ENCODE assay signal across 13 cellular contexts in genomic region chr16:86515780-86516617, GRCh38. TPM values are rescaled to one million over a fixed set of nuclear protein-coding genes. Genes with fewer than 3 reads are reported as not detected.
A peak's percentile ranks its signal among the peaks of the same experiment; 100 is the strongest.
DNase-seq lines count a peak whose midpoint lies in the region; TF ChIP-seq lines count a peak whose summit lies in the region.
"Had no signal": no experiment of that assay in that cellular context is flagged by ENCODE, and none has a peak within 500 bp of the region (broad histone marks: within the 10 kb centered on the region; RNA-seq: fewer than 3 reads in every experiment).

No MANE protein-coding gene starts in this region.

- peak overlapping the region; percentile 70 for H3K4me3 Mint-ChIP-seq in glutamatergic neuron (ENCODE audit: unreplicated experiment)
- no peak overlapping the region for H3K4me3 Mint-ChIP-seq in neural progenitor cell
- H3K4me3 Mint-ChIP-seq: stimulated activated memory B cell treated with anti-CD40 and anti-IgM and Interleukin-4, amounts not matched to agents 10 μg/mL and 1 μg/mL and 100 μg/mL, for 72 hours had no signal

- peaks cover 12% of the 10 kb centered on the region for H3K4me1 Mint-ChIP-seq in glutamatergic neuron (ENCODE audit: low read depth, unreplicated experiment)
- peaks cover 5% of the 10 kb centered on the region for H3K4me1 Mint-ChIP-seq in neural progenitor cell

- H3K79me2 ChIP-seq in neural progenitor cell (ENCODE audit: low read depth) = no peaks in the 10 kb centered on the region
- no peaks in the 10 kb centered on the region for H3K79me2 ChIP-seq in mammary epithelial cell (ENCODE audit: insufficient read depth, low read length)

- no peaks in the 10 kb centered on the region for H3K9me3 ChIP-seq in neural progenitor cell (ENCODE audit: low read depth)
- no peaks in the 10 kb centered on the region for H3K9me3 ChIP-seq in mammary epithelial cell (replicated peaks; ENCODE audit: insufficient read depth, low read length)

- peak; percentile 25 for DNase-seq in EL
- DNase-seq in glutamatergic neuron = peak; percentile 50
- DNase-seq in neural progenitor cell (ENCODE audit: low spot score) = peak; percentile 71
- no peak for DNase-seq in kidney glomerular epithelial cell (lab: John Stamatoyannopoulos, UW)
- no peak for DNase-seq in mammary epithelial cell
- DNase-seq in T-helper 2 cell = no peak
- DNase-seq in NCI-H748 treated with DMSO at 0.1 percent for 48 hours (lab: John Stamatoyannopoulos, UW) = no peak
- DNase-seq: activated naive CD4-positive, alpha-beta T cell treated with anti-CD3 and anti-CD28 coated beads, Interleukin-2, amount 50 U/mL, for 16 hours; NCI-H526 treated with DMSO at 0.1 percent for 48 hours had no signal

- peaks cover 65% of the 10 kb centered on the region for H4K20me1 ChIP-seq in neural progenitor cell (ENCODE audit: low read depth)
- H4K20me1 ChIP-seq in mammary epithelial cell (ENCODE audit: insufficient read depth, low read length) = peaks cover 1% of the 10 kb centered on the region

- H3K27ac Mint-ChIP-seq in glutamatergic neuron (ENCODE audit: unreplicated experiment) (no peak overlapping the region), neural progenitor cell (no peak overlapping the region)
- H3K27ac Mint-ChIP-seq: CD4-positive, alpha-beta memory T cell; stimulated activated memory B cell treated with anti-CD40 and anti-IgM and Interleukin-4, amounts not matched to agents 10 μg/mL and 1 μg/mL and 100 μg/mL, for 72 hours had no signal

- peaks cover 15% of the 10 kb centered on the region for H3K4me1 ChIP-seq in neural progenitor cell
- H3K4me1 ChIP-seq in mammary epithelial cell (ENCODE audit: insufficient read depth, low read length) = no peaks in the 10 kb centered on the region

- H3K36me3 Mint-ChIP-seq in glutamatergic neuron (ENCODE audit: unreplicated experiment) (no peaks in the 10 kb centered on the region), neural progenitor cell (no peaks in the 10 kb centered on the region)
- H3K36me3 Mint-ChIP-seq: CD4-positive, alpha-beta memory T cell; stimulated activated memory B cell treated with anti-CD40 and anti-IgM and Interleukin-4, amounts not matched to agents 10 μg/mL and 1 μg/mL and 100 μg/mL, for 72 hours had no signal

- H3K36me3 ChIP-seq in neural progenitor cell (no peaks in the 10 kb centered on the region), mammary epithelial cell (ENCODE audit: insufficient read depth, low read length) (no peaks in the 10 kb centered on the region)

- H3K9ac ChIP-seq in neural progenitor cell (no peak overlapping the region), mammary epithelial cell (ENCODE audit: insufficient read depth, low read length) (no peak overlapping the region)

- peak overlapping the region; percentile 73 for H3K4me2 ChIP-seq in neural progenitor cell
- H3K4me2 ChIP-seq in mammary epithelial cell (ENCODE audit: insufficient read depth, low read depth, low read length) = no peak overlapping the region

- CTCF ChIA-PET in mammary epithelial cell (lab: Charles Lee; ENCODE audit: low non-redundant PET) = no interaction called here

- in situ Hi-C loops in mammary epithelial cell (cut with MboI; ENCODE audit: low sequenced_read_pairs in 2 of 2) = loop anchor here (5.0 to 10.0 kb wide), 2 partner anchors 444 to 691 kb away; no protein-coding TSS in a partner anchor

- BruUV-seq in mammary epithelial cell (replicated peaks; lab: Mats Ljungman, UMichigan) = no TSS peak

- H3F3A ChIP-seq in neural progenitor cell (ENCODE audit: low read depth) = peaks cover 9% of the 10 kb centered on the region

- no peak overlapping the region for H3K27ac ChIP-seq in neural progenitor cell
- no peak overlapping the region for H3K27ac ChIP-seq in mammary epithelial cell (ENCODE audit: insufficient read depth, low read depth, low read length)

- peaks cover 100% of the 10 kb centered on the region for H3K27me3 ChIP-seq in neural progenitor cell
- peaks cover 64% of the 10 kb centered on the region for H3K27me3 ChIP-seq in mammary epithelial cell (ENCODE audit: insufficient read depth, low read length)

- dilution Hi-C loops in mammary epithelial cell (cut with HindIII; ENCODE audit: low sequenced_read_pairs) = loop anchor here (5.0 kb wide), 1 partner anchor 439 kb away; no protein-coding TSS in a partner anchor

- H3K9me3 Mint-ChIP-seq in glutamatergic neuron (ENCODE audit: unreplicated experiment) (peaks cover 14% of the 10 kb centered on the region), neural progenitor cell (no peaks in the 10 kb centered on the region)
- H3K9me3 Mint-ChIP-seq: stimulated activated memory B cell treated with anti-CD40 and anti-IgM and Interleukin-4, amounts not matched to agents 10 μg/mL and 1 μg/mL and 100 μg/mL, for 72 hours had no signal

- no peak overlapping the region for H2AFZ ChIP-seq in neural progenitor cell (replicated peaks)
- no peak overlapping the region for H2AFZ ChIP-seq in mammary epithelial cell (ENCODE audit: low read depth, low read length)

- H3K4me3 ChIP-seq in WI38 (ENCODE audit: low read depth, low read length) (peak overlapping the region; percentile 97), neural progenitor cell (peak overlapping the region; percentile 27), mammary epithelial cell (replicated peaks in 1 of 3; ENCODE audit: insufficient read depth in 1 of 3, low read depth in 2 of 3, low read length in 3 of 3) (no peak overlapping the region)

- WGBS in mammary epithelial cell (ENCODE audit: low coverage, missing lambda C conversion rate) = 8% methylated on average over 52 of the region's 64 CpGs

- TF ChIP-seq CTCF in WI38 (IDR thresholded peaks at IDR 0.05; ENCODE audit: low read depth, low read length) (no peak), glutamatergic neuron (IDR thresholded peaks at IDR 0.05; ENCODE audit: partially characterized antibody, unreplicated experiment) (no peak), neural progenitor cell (IDR thresholded peaks at IDR 0.05) (no peak), mammary epithelial cell (conservative IDR thresholded peaks at IDR 0.05 in 1 of 2, IDR thresholded peaks at IDR 0.05 in 1 of 2; ENCODE audit: extremely low read depth in 1 of 2, insufficient read depth in 1 of 2, low read depth in 1 of 2, low read length in 2 of 2) (no peak)

- intact Hi-C loops in mammary epithelial cell (cut with micrococcal nuclease) = no loop called here

- H3K27me3 Mint-ChIP-seq in glutamatergic neuron (ENCODE audit: unreplicated experiment) (peaks cover 32% of the 10 kb centered on the region), neural progenitor cell (ENCODE audit: insufficient read depth, low read depth) (peaks cover 75% of the 10 kb centered on the region)

RNA-seq across cellular contexts. Expression of gene FOXF1, which starts 5.7 kb away (rescaled TPM):
- total RNA-seq in glutamatergic neuron (ENCODE audit: unreplicated experiment) (not detected), neural progenitor cell (ENCODE audit: low replicate concordance) (not detected in 2 replicates), mammary epithelial cell (not detected)
- not detected for polyA plus RNA-seq in mammary epithelial cell
- polyA minus RNA-seq in mammary epithelial cell = not detected
- total RNA-seq: CD4-positive, alpha-beta memory T cell had no signal
- polyA plus RNA-seq: CD4-positive, alpha-beta memory T cell had no signal

RNA-seq across cellular contexts. Expression of gene MTHFSD, which starts 39.0 kb away (rescaled TPM):
- total RNA-seq in glutamatergic neuron (ENCODE audit: unreplicated experiment) = 27.7 TPM
- 17.4 and 34.6 TPM in 2 replicates for total RNA-seq in neural progenitor cell (ENCODE audit: low replicate concordance)
- 10 to 100 TPM; 17.3 to 25.4 TPM for total RNA-seq in mammary epithelial cell
- 11.3 TPM for polyA plus RNA-seq in mammary epithelial cell
- polyA minus RNA-seq in mammary epithelial cell = 1.4 TPM

RNA-seq across cellular contexts. Expression of gene FOXC2, which starts 50.6 kb away (rescaled TPM):
- not detected for total RNA-seq in glutamatergic neuron (ENCODE audit: unreplicated experiment)
- total RNA-seq in neural progenitor cell (ENCODE audit: low replicate concordance) = not detected in 2 replicates
- 10 to 100 TPM in 1 of 2 donors, 1 to 10 TPM in 1; 1.3 to 13.3 TPM for total RNA-seq in mammary epithelial cell
- polyA plus RNA-seq in mammary epithelial cell = 1.3 TPM
- polyA minus RNA-seq in mammary epithelial cell = 0.98 TPM
- total RNA-seq: CD4-positive, alpha-beta memory T cell; mononuclear cell had no signal
- polyA plus RNA-seq: CD4-positive, alpha-beta memory T cell had no signal

Comparison
In these comparisons a context has a peak if more than half of its experiments do, and no peak if none do; other contexts are left out.
1. DNase-seq: peak in EL (single experiment), glutamatergic neuron (single experiment) and neural progenitor cell (single experiment); none in kidney glomerular epithelial cell (single experiment), mammary epithelial cell (single experiment), T-helper 2 cell (0 of 5) and NCI-H748 treated with DMSO at 0.1 percent for 48 hours (single experiment).
2. H3K4me3 ChIP-seq: peak in WI38 (single experiment) and neural progenitor cell (single experiment); none in mammary epithelial cell (0 of 3).